14 cellular contexts compared by ENCODE assay signal in genomic region chr1:55554611-55555010, GRCh38.
DNase-seq lines count a peak whose midpoint lies in the region; ATAC-seq and TF ChIP-seq lines count a peak whose summit lies in the region.
"Had no signal": no experiment of that assay in that cellular context is flagged by ENCODE, and none has a peak within 500 bp of the region (broad histone marks: within the 10 kb centered on the region; RNA-seq: fewer than 3 reads in every experiment).

No MANE protein-coding gene starts in this region.

- H3K27me3 ChIP-seq in H7 (ENCODE audit: control insufficient read depth, insufficient read depth, low read length): no peaks in the 10 kb centered on the region
- H3K27me3 ChIP-seq: BE2C had no signal

- H3K4me3 Mint-ChIP-seq in glutamatergic neuron (ENCODE audit: unreplicated experiment): no peak overlapping the region
- H3K4me3 Mint-ChIP-seq: CD4-positive, alpha-beta memory T cell; GM23338; H9 had no signal

- peaks cover 11% of the 10 kb centered on the region for H3K4me1 Mint-ChIP-seq in glutamatergic neuron (ENCODE audit: low read depth, unreplicated experiment)
- H3K4me1 Mint-ChIP-seq: CD4-positive, alpha-beta memory T cell; GM23338; H9 had no signal

- ATAC-seq in GM18505 (IDR thresholded peaks at IDR 0.05; ENCODE audit: unreplicated experiment): no peak
- ATAC-seq: A549, GM23338 had no signal

- no peak for TF ChIP-seq CTCF in glutamatergic neuron (IDR thresholded peaks at IDR 0.05; ENCODE audit: partially characterized antibody, unreplicated experiment)

- in situ Hi-C loops in G401 (cut with HindIII; ENCODE audit: low sequenced_read_pairs): no loop called here

- H3K27ac Mint-ChIP-seq in glutamatergic neuron (ENCODE audit: unreplicated experiment): no peak overlapping the region
- H3K27ac Mint-ChIP-seq: CD4-positive, alpha-beta memory T cell; GM23338; H9 had no signal

- H3K9me3 Mint-ChIP-seq in glutamatergic neuron (ENCODE audit: unreplicated experiment): peaks cover 2% of the 10 kb centered on the region
- H3K9me3 Mint-ChIP-seq: CD4-positive, alpha-beta memory T cell; GM23338 had no signal

- no peaks in the 10 kb centered on the region for H3K36me3 ChIP-seq in H7 (replicated peaks; ENCODE audit: control insufficient read depth, insufficient read depth, low read length)
- H3K36me3 ChIP-seq: BE2C had no signal

- H3K4me3 ChIP-seq in H7 (ENCODE audit: insufficient read depth, low read depth, low read length): no peak overlapping the region
- H3K4me3 ChIP-seq: A549, GM23338 had no signal

- H3K36me3 Mint-ChIP-seq in glutamatergic neuron (ENCODE audit: unreplicated experiment): no peaks in the 10 kb centered on the region
- H3K36me3 Mint-ChIP-seq: CD4-positive, alpha-beta memory T cell had no signal

- DNase-seq in G401 (ENCODE audit: low spot score): peak; percentile 40
- peak; percentile 94 for DNase-seq in NCI-H2171 treated with DMSO at 0.1 percent for 48 hours (lab: John Stamatoyannopoulos, UW)
- peak; percentile 80 for DNase-seq in NCI-H82 treated with DMSO at 0.1 percent for 48 hours (lab: John Stamatoyannopoulos, UW; ENCODE audit: unreplicated experiment)
- peak; percentile 37 for DNase-seq in glutamatergic neuron
- no peak for DNase-seq in D341Med (ENCODE audit: low spot score)
- DNase-seq in H7: no peak
- DNase-seq: BE2C; CD4-positive, alpha-beta memory T cell; DND-41; GF-D8; H9 had no signal

- peaks cover 4% of the 10 kb centered on the region for H3K27me3 Mint-ChIP-seq in glutamatergic neuron (ENCODE audit: unreplicated experiment)

- TF ChIP-seq POLR2A in GM18505 (IDR thresholded peaks at IDR 0.05; ENCODE audit: borderline replicate concordance, extremely low read depth, insufficient read depth, insufficient read length): no peak

Comparison
In these comparisons a context has a peak if more than half of its experiments do, and no peak if none do; other contexts are left out.
1. DNase-seq: peak in G401 (single experiment), NCI-H2171 treated with DMSO at 0.1 percent for 48 hours (single experiment), NCI-H82 treated with DMSO at 0.1 percent for 48 hours (single experiment) and glutamatergic neuron (single experiment); none in D341Med (single experiment) and H7 (single experiment).